8 cellular contexts compared by ENCODE assay signal in the genomic region with DNA sequence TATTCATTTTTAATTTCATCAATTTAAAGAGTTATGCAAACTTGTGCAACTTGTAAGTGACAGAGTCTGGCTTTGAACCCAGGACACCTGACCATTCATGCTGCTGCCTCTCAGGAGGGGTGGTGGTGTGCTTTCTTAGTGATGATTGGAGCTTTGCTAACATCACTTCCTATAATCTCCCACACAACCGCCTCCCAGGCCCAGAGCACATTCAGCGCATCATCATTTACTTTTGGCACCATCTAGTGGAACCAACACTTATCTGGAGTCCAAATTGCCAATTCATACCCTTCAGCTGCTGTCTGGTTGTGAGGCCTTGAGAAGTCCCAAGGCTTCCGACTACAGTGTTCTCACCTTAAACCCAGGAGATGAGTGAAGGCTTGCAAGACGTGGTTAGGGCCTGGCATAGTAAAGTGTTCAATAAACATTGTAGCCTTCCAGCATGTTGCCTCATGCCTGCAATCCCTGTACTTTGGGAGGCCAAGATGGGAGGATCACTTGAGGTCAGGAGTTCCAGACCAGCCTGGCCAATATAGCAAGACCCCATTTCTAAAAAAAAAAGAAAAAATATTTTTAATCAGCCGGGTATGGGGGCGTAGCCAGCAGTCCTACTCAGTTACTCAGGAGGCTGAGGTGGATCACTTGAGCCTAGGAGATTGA. TPM values are rescaled to one million over a fixed set of nuclear protein-coding genes. Genes with fewer than 3 reads are reported as not detected.
A peak's percentile ranks its signal among the peaks of the same experiment; 100 is the strongest.
DNase-seq lines count a peak whose midpoint lies in the region; ATAC-seq and TF ChIP-seq lines count a peak whose summit lies in the region.

No MANE protein-coding gene starts in this region.

- TF ChIP-seq POLR2A in prostate gland (IDR thresholded peaks at IDR 0.05): no peak

- no peaks in the 10 kb centered on the region for H3K36me3 ChIP-seq in prostate gland

- intact Hi-C loops in prostate gland (cut with DNase I): loop anchor here (10.0 kb wide), 1 partner anchor 315 kb away; no protein-coding TSS in a partner anchor

- no peak for TF ChIP-seq EP300 in Ishikawa (IDR thresholded peaks at IDR 0.05; ENCODE audit: borderline replicate concordance)

- H3K27ac ChIP-seq in prostate gland: no peak overlapping the region

- peaks cover 3% of the 10 kb centered on the region for H3K27me3 Mint-ChIP-seq in glutamatergic neuron (ENCODE audit: unreplicated experiment)

- no peak overlapping the region for H3K4me3 ChIP-seq in prostate gland

- H3K4me3 Mint-ChIP-seq in glutamatergic neuron (ENCODE audit: unreplicated experiment): peak overlapping the region; percentile 38

- H3K9me3 Mint-ChIP-seq in glutamatergic neuron (ENCODE audit: unreplicated experiment): peaks cover 11% of the 10 kb centered on the region

- peak; percentile 86 for DNase-seq in DMS53 (lab: John Stamatoyannopoulos, UW)
- DNase-seq in RKO (ENCODE audit: low spot score): peak; percentile 94
- DNase-seq in activated naive CD4-positive, alpha-beta T cell treated with anti-CD3 and anti-CD28 coated beads, Interleukin-2, amount 50 U/mL, for 16 hours: peak; percentile 48
- DNase-seq in glutamatergic neuron: peak; percentile 50
- peak; percentile 58 for DNase-seq in prostate gland (ENCODE audit: low spot score)

- H3K27me3 ChIP-seq in prostate gland (replicated peaks; ENCODE audit: insufficient read depth): no peaks in the 10 kb centered on the region

- TF ChIP-seq RAD21 in Ishikawa (IDR thresholded peaks at IDR 0.05; ENCODE audit: low read depth): peak; percentile 70

- H3K4me1 ChIP-seq in prostate gland (replicated peaks): peaks cover 4% of the 10 kb centered on the region

- no peak for ATAC-seq in HG03095 (IDR thresholded peaks at IDR 0.05; ENCODE audit: unreplicated experiment)
- no peak for ATAC-seq in HG03442 (IDR thresholded peaks at IDR 0.05; ENCODE audit: unreplicated experiment)

- peaks cover 6% of the 10 kb centered on the region for H3K4me1 Mint-ChIP-seq in glutamatergic neuron (ENCODE audit: low read depth, unreplicated experiment)

- no peak for TF ChIP-seq CTCF in glutamatergic neuron (IDR thresholded peaks at IDR 0.05; ENCODE audit: partially characterized antibody, unreplicated experiment)
- TF ChIP-seq CTCF in prostate gland (IDR thresholded peaks at IDR 0.05): peak in 3 of 4 experiments; percentile 19 to 58 (median 38)

- H3K36me3 Mint-ChIP-seq in glutamatergic neuron (ENCODE audit: unreplicated experiment): peaks cover 9% of the 10 kb centered on the region

- no peaks in the 10 kb centered on the region for H3K9me3 ChIP-seq in prostate gland

- H3K27ac Mint-ChIP-seq in glutamatergic neuron (ENCODE audit: unreplicated experiment): no peak overlapping the region

- WGBS in prostate gland: 33% methylated on average over 6 of the region's 6 CpGs

TF ChIP-seq in Ishikawa, 13 proteins besides CTCF, POLR2A, EP300 and RAD21:
- TF ChIP-seq TEAD4 (IDR thresholded peaks at IDR 0.05): no peak

RNA-seq across cellular contexts. Expression of a gene that starts 1.1 kb away (rescaled TPM):
- 22.0 TPM for total RNA-seq in glutamatergic neuron (ENCODE audit: unreplicated experiment)
- 10 to 100 TPM in 1 of 2 donors, 1 to 10 TPM in 1; 8.8 to 22.3 TPM for total RNA-seq in prostate gland

RNA-seq across cellular contexts. Expression of a gene that starts 20.3 kb away (rescaled TPM):
- total RNA-seq in glutamatergic neuron (ENCODE audit: unreplicated experiment) (17.3 TPM), prostate gland (10 to 100 TPM; 22.1 to 68.4 TPM)

RNA-seq across cellular contexts. Expression of a gene that starts 52.9 kb away (rescaled TPM):
- total RNA-seq in glutamatergic neuron (ENCODE audit: unreplicated experiment) (12.7 TPM), prostate gland (10 to 100 TPM; 39.1 to 39.9 TPM)
